Comparison of ENCODE assay signal across 29 cellular contexts in genomic region chr2:219438453-219438852, GRCh38. TPM values are rescaled to one million over a fixed set of nuclear protein-coding genes. Genes with fewer than 3 reads are reported as not detected.
DNase-seq lines count a peak whose midpoint lies in the region; ATAC-seq, FAIRE-seq and TF ChIP-seq lines count a peak whose summit lies in the region.
"Had no signal": no experiment of that assay in that cellular context is flagged by ENCODE, and none has a peak within 500 bp of the region (broad histone marks: within the 10 kb centered on the region; RNA-seq: fewer than 3 reads in every experiment).

No MANE protein-coding gene starts in this region.

- FAIRE-seq in GM12878 (lab: Jason Lieb, UNC) (no peak), GM19239 (lab: Jason Lieb, UNC) (no peak)
- FAIRE-seq: A204.1 had no signal

- H3K27ac ChIP-seq in GM12878 (ENCODE audit: control insufficient read depth, insufficient read depth), result no peak overlapping the region
- peak overlapping the region; percentile 94 to 99 (median 96) for H3K27ac ChIP-seq in esophagus muscularis mucosa (replicated peaks in 1 of 4)
- H3K27ac ChIP-seq in rectal smooth muscle tissue (ENCODE audit: low read depth, low read length), result peak overlapping the region; percentile 99
- H3K27ac ChIP-seq in thoracic aorta, result peak overlapping the region; percentile 77 to 80
- H3K27ac ChIP-seq in effector memory CD4-positive, alpha-beta T cell (ENCODE audit: insufficient read depth, low read length, poor library complexity, severe bottlenecking), result no peak overlapping the region
- H3K27ac ChIP-seq: BLaER1 treated with 17β-estradiol and CSF1 and Interleukin-3, amounts not matched to agents 10 nM and 100 nM; GM23248; HL-60; SK-N-MC had no signal

- no peak for TF ChIP-seq RAD21 in GM12878 (IDR thresholded peaks at IDR 0.05; ENCODE audit: insufficient read depth, low read depth, low read length)

- TF ChIP-seq EP300 in GM12878 (IDR thresholded peaks at IDR 0.05; ENCODE audit: borderline replicate concordance in 1 of 2, control insufficient read depth in 1 of 2, low read depth in 2 of 2, low read length in 2 of 2), result no peak
- no peak for TF ChIP-seq EP300 in esophagus muscularis mucosa (IDR thresholded peaks at IDR 0.05)

- in situ Hi-C loops in GM12878 (cut with MboI), result no loop called here

- no peak overlapping the region for H2AFZ ChIP-seq in GM12878 (ENCODE audit: control insufficient read depth, low read depth, low read length)
- H2AFZ ChIP-seq: GM23248 had no signal

- POLR2A ChIA-PET in GM12878 (lab: Charles Lee), result no interaction called here

- TF ChIP-seq POLR2A in GM12878 (IDR thresholded peaks at IDR 0.05; ENCODE audit: low read depth, low read length) (no peak), esophagus muscularis mucosa (IDR thresholded peaks at IDR 0.05; ENCODE audit: low read depth) (no peak)

- H3K36me3 ChIP-seq in GM12878 (ENCODE audit: control insufficient read depth in 2 of 2, insufficient read depth in 2 of 2, low read length in 1 of 2) (no peaks in the 10 kb centered on the region), esophagus muscularis mucosa (no peaks in the 10 kb centered on the region), rectal smooth muscle tissue (ENCODE audit: control insufficient read depth, insufficient read depth, low read length) (no peaks in the 10 kb centered on the region), thoracic aorta (peaks cover 3% of the 10 kb centered on the region)
- H3K36me3 ChIP-seq in effector memory CD4-positive, alpha-beta T cell (ENCODE audit: control insufficient read depth, insufficient read depth, low read length), result no peaks in the 10 kb centered on the region
- H3K36me3 ChIP-seq: BLaER1 treated with 17β-estradiol and CSF1 and Interleukin-3, amounts not matched to agents 10 nM and 100 nM; Peyer's patch had no signal

- SMC1A ChIA-PET in GM12878 (lab: Charles Lee; ENCODE audit: uncharacterized antibody, unreplicated experiment), result no interaction called here

- H4K20me1 ChIP-seq in GM12878 (ENCODE audit: control insufficient read depth, insufficient read depth), result no peaks in the 10 kb centered on the region; the same call in 1 of the 2 replicates

- H3K9ac ChIP-seq in GM12878 (ENCODE audit: control insufficient read depth, insufficient read depth, low read length) (no peak overlapping the region), rectal smooth muscle tissue (ENCODE audit: low read length) (no peak overlapping the region)
- H3K9ac ChIP-seq: BLaER1 treated with 17β-estradiol and CSF1 and Interleukin-3, amounts not matched to agents 10 nM and 100 nM; GM23248 had no signal

- no peaks in the 10 kb centered on the region for H3K9me3 ChIP-seq in GM12878 (replicated peaks; ENCODE audit: control insufficient read depth, insufficient read depth, low read length)
- no peaks in the 10 kb centered on the region for H3K9me3 ChIP-seq in esophagus muscularis mucosa
- no peaks in the 10 kb centered on the region for H3K9me3 ChIP-seq in thoracic aorta
- H3K9me3 ChIP-seq in effector memory CD4-positive, alpha-beta T cell (ENCODE audit: control insufficient read depth, low read length), result no peaks in the 10 kb centered on the region
- H3K9me3 ChIP-seq: BLaER1 treated with 17β-estradiol and CSF1 and Interleukin-3, amounts not matched to agents 10 nM and 100 nM; Peyer's patch had no signal

- CTCF ChIA-PET in GM12878 (lab: Yijun Ruan, JAX), result interaction anchor here (1.0 kb wide), 1 partner anchor 91 kb away, joined by 3 read pairs; no protein-coding TSS in a partner anchor

- RAD21 ChIA-PET in GM12878 (lab: Charles Lee; ENCODE audit: unreplicated experiment), result no interaction called here

- TF ChIP-seq CTCF in GM12878 (IDR thresholded peaks at IDR 0.05 in 2 of 3, conservative IDR thresholded peaks at IDR 0.05 in 1 of 3; ENCODE audit: control insufficient read depth in 2 of 3, extremely low read depth in 1 of 3, insufficient read depth in 1 of 3, low read depth in 3 of 3, low read length in 3 of 3) (no peak), esophagus muscularis mucosa (IDR thresholded peaks at IDR 0.05) (no peak), thoracic aorta (IDR thresholded peaks at IDR 0.05) (no peak)

- BruUV-seq in GM12878 (replicated peaks; lab: Mats Ljungman, UMichigan), result no TSS peak

- 37% methylated on average over 4 of the region's 4 CpGs for WGBS in GM12878 (ENCODE audit: insufficient coverage, insufficient replicate concordance, low lambda C conversion rate, missing lambda C conversion rate)
- WGBS in esophagus muscularis mucosa, result 80% methylated on average over 4 of the region's 4 CpGs

- H3K4me1 ChIP-seq in GM12878 (ENCODE audit: control insufficient read depth, insufficient read depth, low read length) (no peaks in the 10 kb centered on the region), esophagus muscularis mucosa (peaks cover 38 to 98% (median 92%) of the 10 kb centered on the region in 4 donors), rectal smooth muscle tissue (ENCODE audit: control insufficient read depth, insufficient read depth, low read length) (peaks cover 56% of the 10 kb centered on the region), thoracic aorta (ENCODE audit: control insufficient read depth in 1 of 2, low read depth in 2 of 2) (peaks cover 25 to 83% of the 10 kb centered on the region in 2 donors)
- H3K4me1 ChIP-seq in effector memory CD4-positive, alpha-beta T cell (ENCODE audit: control insufficient read depth, insufficient read depth, low read length, poor library complexity, severe bottlenecking), result peaks cover 11% of the 10 kb centered on the region

- H3K27me3 ChIP-seq in GM12878 (replicated peaks in 1 of 2; ENCODE audit: control insufficient read depth in 2 of 2, insufficient read depth in 2 of 2, low read length in 1 of 2), result peaks cover 9 to 20% of the 10 kb centered on the region in 2 experiments
- H3K27me3 ChIP-seq in esophagus muscularis mucosa, result peaks cover 0 to 47% (median 0%) of the 10 kb centered on the region in 4 donors
- H3K27me3 ChIP-seq in rectal smooth muscle tissue (ENCODE audit: control insufficient read depth, insufficient read depth, low read length), result peaks cover 14% of the 10 kb centered on the region
- H3K27me3 ChIP-seq in thoracic aorta (replicated peaks; ENCODE audit: insufficient read depth), result no peaks in the 10 kb centered on the region
- H3K27me3 ChIP-seq in effector memory CD4-positive, alpha-beta T cell (replicated peaks; ENCODE audit: control insufficient read depth, insufficient read depth, low read length, poor library complexity, severe bottlenecking), result peaks cover 8% of the 10 kb centered on the region

- peak; percentile 30; the same call in 1 of the 3 replicates for ATAC-seq in GM12878
- ATAC-seq in thoracic aorta (ENCODE audit: insufficient number of reproducible peaks, low FRiP score, low read depth), result no peak
- no peak for ATAC-seq in HG03378 (IDR thresholded peaks at IDR 0.05; ENCODE audit: unreplicated experiment)

- DNase-seq in GM12878 (ENCODE audit: low read depth, low spot score), result no peak
- DNase-seq in esophagus muscularis mucosa (ENCODE audit: extremely low spot score), result no peak
- no peak for DNase-seq in thoracic aorta (ENCODE audit: low spot score)
- DNase-seq in activated CD4-positive, CD25-positive, alpha-beta regulatory T cell (lab: John Stamatoyannopoulos, UW), result no peak
- no peak for DNase-seq in effector memory CD4-positive, alpha-beta T cell
- DNase-seq in GM19239 (ENCODE audit: insufficient read length, low spot score), result no peak
- DNase-seq: CD4-positive, alpha-beta T cell; COR-L47; DMS53; GM23248; H9; NCI-H1092; NCI-H1417 treated with DMSO at 0.1 percent for 48 hours; NCI-H187; NCI-H2081 treated with DMSO at 0.1 percent for 48 hours; NCI-H2171; NCI-H226; NCI-H510A; NCI-H69; Peyer's patch; SIG-M5 had no signal

- H3K79me2 ChIP-seq in GM12878 (ENCODE audit: control insufficient read depth, insufficient read depth, low read length), result no peaks in the 10 kb centered on the region

- intact Hi-C loops in GM12878 (cut with micrococcal nuclease; ENCODE audit: unreplicated experiment), result no loop called here
- intact Hi-C loops in esophagus muscularis mucosa (cut with DNase I), result no loop called here

- no peak overlapping the region for H3K4me2 ChIP-seq in GM12878 (ENCODE audit: control insufficient read depth, insufficient read depth)
- H3K4me2 ChIP-seq: BLaER1 treated with 17β-estradiol and CSF1 and Interleukin-3, amounts not matched to agents 10 nM and 100 nM had no signal

- H3K4me3 ChIP-seq in GM12878 (no peak overlapping the region), esophagus muscularis mucosa (no peak overlapping the region), rectal smooth muscle tissue (ENCODE audit: low read length) (no peak overlapping the region), thoracic aorta (no peak overlapping the region)
- no peak overlapping the region for H3K4me3 ChIP-seq in effector memory CD4-positive, alpha-beta T cell (ENCODE audit: insufficient read depth, low read depth, low read length, poor library complexity, severe bottlenecking)
- H3K4me3 ChIP-seq: BLaER1 treated with 17β-estradiol and CSF1 and Interleukin-3, amounts not matched to agents 10 nM and 100 nM; GM23248; Peyer's patch; SK-N-MC had no signal

RNA-seq across cellular contexts. Expression of gene SPEG, which starts 3.8 kb away (rescaled TPM):
- not detected in 2 replicates for total RNA-seq in GM12878 (2013; cell fraction: nucleolus; rRNA removed)
- total RNA-seq in GM12878 (2014; rRNA removed) (not detected in 2 replicates), GM12878 (2014; rRNA removed; fragmentation: Illumina TruSeq; extraction: Trizol) (not detected in 2 replicates), GM12878 (2021) (0.28 TPM in 1 of 2 replicates, not detected in the other), esophagus muscularis mucosa (100 to 1,000 TPM; 115 to 251 (median 180) TPM), thoracic aorta (100 to 1,000 TPM; 426 to 455 TPM)
- polyA plus RNA-seq in GM12878 (2011; ENCODE audit: low read depth), result not detected
- polyA plus RNA-seq in GM12878 (2011; rRNA removed) (not detected in 2 replicates), GM12878 (2014; fragmentation: Illumina TruSeq; extraction: Trizol) (not detected in 2 replicates), GM12878 (2014; fragmentation: Nextera tagmentation; extraction: Ambion mirVana) (not detected), GM12878 (2014; rRNA removed) (0.01 and 0.03 TPM in 2 replicates), GM12878 (2016; fragmentation: Nextera tagmentation; extraction: Ambion mirVana) (not detected)
- polyA plus RNA-seq in GM12878 (2011; cell fraction: cytosol; rRNA removed), result 0.01 and 0.02 TPM in 2 replicates
- 0.21 TPM in 1 of 2 replicates, not detected in the other for polyA plus RNA-seq in GM12878 (2011; cell fraction: nucleus; rRNA removed)
- 0.17 TPM in 1 of 2 replicates, not detected in the other for polyA plus RNA-seq in GM12878 (2012)
- polyA minus RNA-seq in GM12878 (2011; rRNA and poly(A)+ RNA removed), result not detected in 2 replicates
- not detected in 2 replicates for polyA minus RNA-seq in GM12878 (2011; cell fraction: cytosol; rRNA and poly(A)+ RNA removed)
- polyA minus RNA-seq in GM12878 (2011; cell fraction: nucleus; rRNA and poly(A)+ RNA removed), result not detected in 2 replicates

RNA-seq across cellular contexts. Expression of gene DES, which starts 20.3 kb away (rescaled TPM):
- total RNA-seq in GM12878 (2013; cell fraction: nucleolus; rRNA removed), result not detected in 2 replicates
- total RNA-seq in GM12878 (2014; rRNA removed), result not detected in 2 replicates
- total RNA-seq in GM12878 (2014; rRNA removed; fragmentation: Illumina TruSeq; extraction: Trizol), result not detected in 2 replicates
- 0.66 and 0.80 TPM in 2 replicates for total RNA-seq in GM12878 (2021)
- polyA plus RNA-seq in GM12878 (2011; ENCODE audit: low read depth), result not detected
- polyA plus RNA-seq in GM12878 (2011; rRNA removed), result not detected in 2 replicates
- not detected in 2 replicates for polyA plus RNA-seq in GM12878 (2011; cell fraction: cytosol; rRNA removed)
- not detected in 2 replicates for polyA plus RNA-seq in GM12878 (2011; cell fraction: nucleus; rRNA removed)
- not detected in 2 replicates for polyA plus RNA-seq in GM12878 (2012)
- not detected in 2 replicates for polyA plus RNA-seq in GM12878 (2014; fragmentation: Illumina TruSeq; extraction: Trizol)
- polyA plus RNA-seq in GM12878 (2014; fragmentation: Nextera tagmentation; extraction: Ambion mirVana), result not detected
- not detected in 2 replicates for polyA plus RNA-seq in GM12878 (2014; rRNA removed)
- polyA plus RNA-seq in GM12878 (2016; fragmentation: Nextera tagmentation; extraction: Ambion mirVana), result not detected
- polyA minus RNA-seq in GM12878 (2011; rRNA and poly(A)+ RNA removed), result not detected in 2 replicates
- polyA minus RNA-seq in GM12878 (2011; cell fraction: cytosol; rRNA and poly(A)+ RNA removed), result not detected in 2 replicates
- not detected in 2 replicates for polyA minus RNA-seq in GM12878 (2011; cell fraction: nucleus; rRNA and poly(A)+ RNA removed)
- over 10,000 TPM; 19,781 to 23,770 (median 22,752) TPM for total RNA-seq in esophagus muscularis mucosa
- total RNA-seq in thoracic aorta, result 100 to 1,000 TPM; 146 to 302 TPM
- total RNA-seq: CD4-positive, alpha-beta T cell; G401; OCI-LY7 had no signal

RNA-seq across cellular contexts. Expression of gene DNPEP, which starts 50.7 kb away (rescaled TPM):
- 60.0 and 67.2 TPM in 2 replicates for total RNA-seq in GM12878 (2013; cell fraction: nucleolus; rRNA removed)
- total RNA-seq in GM12878 (2014; rRNA removed), result 58.1 and 66.9 TPM in 2 replicates
- total RNA-seq in GM12878 (2014; rRNA removed; fragmentation: Illumina TruSeq; extraction: Trizol), result 32.0 and 37.8 TPM in 2 replicates
- total RNA-seq in GM12878 (2021), result 66.0 and 68.8 TPM in 2 replicates
- polyA plus RNA-seq in GM12878 (2011; ENCODE audit: low read depth), result 25.6 TPM
- 28.2 and 62.2 TPM in 2 replicates for polyA plus RNA-seq in GM12878 (2011; rRNA removed)
- 92.5 and 105 TPM in 2 replicates for polyA plus RNA-seq in GM12878 (2011; cell fraction: cytosol; rRNA removed)
- polyA plus RNA-seq in GM12878 (2011; cell fraction: nucleus; rRNA removed), result 162 and 168 TPM in 2 replicates
- polyA plus RNA-seq in GM12878 (2012), result 52.2 and 64.8 TPM in 2 replicates
- polyA plus RNA-seq in GM12878 (2014; fragmentation: Illumina TruSeq; extraction: Trizol), result 22.0 and 46.1 TPM in 2 replicates
- 10 to 100 TPM; 33.1 to 56.3 TPM for polyA plus RNA-seq in GM12878 (2014; fragmentation: Nextera tagmentation; extraction: Ambion mirVana)
- polyA plus RNA-seq in GM12878 (2014; rRNA removed), result 66.1 and 75.1 TPM in 2 replicates
- polyA plus RNA-seq in GM12878 (2016; fragmentation: Nextera tagmentation; extraction: Ambion mirVana), result 10 to 100 TPM; 77.8 to 82.0 TPM
- 61.5 and 101 TPM in 2 replicates for polyA minus RNA-seq in GM12878 (2011; rRNA and poly(A)+ RNA removed)
- polyA minus RNA-seq in GM12878 (2011; cell fraction: cytosol; rRNA and poly(A)+ RNA removed), result 28.9 and 32.1 TPM in 2 replicates
- polyA minus RNA-seq in GM12878 (2011; cell fraction: nucleus; rRNA and poly(A)+ RNA removed), result 40.6 and 63.1 TPM in 2 replicates
- 100 to 1,000 TPM in 1 of 4 donors, 10 to 100 TPM in 3; 44.9 to 102 (median 61.6) TPM for total RNA-seq in esophagus muscularis mucosa
- total RNA-seq in thoracic aorta, result 10 to 100 TPM; 42.7 to 51.2 TPM

Comparison
In these comparisons a context has a peak if more than half of its experiments do, and no peak if none do; other contexts are left out.
1. H3K27ac ChIP-seq: peak in esophagus muscularis mucosa (4 of 4), rectal smooth muscle tissue (single experiment) and thoracic aorta (2 of 2); none in GM12878 (single experiment) and effector memory CD4-positive, alpha-beta T cell (single experiment).
2. RNA of gene SPEG, which starts 3.8 kb away (total RNA-seq): 426 to 455 TPM in thoracic aorta and 115 to 251 TPM in esophagus muscularis mucosa; 0.28 TPM in GM12878; every median in the first group is over 10 times any median in the second.
3. RNA of gene DES, which starts 20.3 kb away (total RNA-seq): 19,781 to 23,770 TPM in esophagus muscularis mucosa and 146 to 302 TPM in thoracic aorta; 0.66 to 0.80 TPM in GM12878; every median in the first group is over 10 times any median in the second.